In the genomic region with DNA sequence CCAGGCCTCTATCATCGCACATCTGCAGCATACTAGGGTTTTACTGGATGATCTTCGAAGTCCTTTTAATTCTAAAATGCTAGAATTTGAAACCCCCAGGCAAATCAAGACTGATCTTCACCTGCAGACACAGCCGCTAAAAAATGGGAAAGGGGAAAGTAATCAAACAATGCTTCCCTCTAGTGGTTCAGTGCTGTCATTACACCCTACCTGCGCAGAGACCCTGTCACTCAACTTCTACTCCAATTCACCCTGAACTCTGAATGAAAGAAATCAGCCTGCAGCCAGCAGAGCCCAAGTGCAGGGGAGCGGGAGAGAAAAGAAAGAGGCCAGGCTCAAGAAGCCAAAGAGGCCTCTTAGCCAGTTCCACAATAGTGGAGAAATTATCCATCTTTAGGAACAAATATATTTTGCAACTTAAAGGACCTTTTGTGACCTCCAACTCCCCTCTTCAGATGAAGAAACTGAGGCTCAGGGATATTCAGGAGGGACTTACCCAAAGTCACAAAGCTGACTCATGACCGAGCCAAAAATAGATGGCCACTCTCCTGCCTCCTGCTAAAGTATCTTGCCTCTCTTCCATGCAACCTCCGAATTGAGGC, we compare ENCODE assay signal across 8 cellular contexts. TPM values are rescaled to one million over a fixed set of nuclear protein-coding genes. Genes with fewer than 3 reads are reported as not detected.
DNase-seq lines count a peak whose midpoint lies in the region; ATAC-seq and TF ChIP-seq lines count a peak whose summit lies in the region.

No MANE protein-coding gene starts in this region.

- H4K20me1 ChIP-seq in Karpas-422 (ENCODE audit: insufficient read depth, low read depth, low read length), result no peaks in the 10 kb centered on the region; the same call in 1 of the 2 replicates

- H2AFZ ChIP-seq in Karpas-422 (ENCODE audit: low read length), result no peak overlapping the region

- no peak overlapping the region for H3K4me3 ChIP-seq in Karpas-422 (ENCODE audit: low read length)
- H3K4me3 ChIP-seq in breast epithelium, result no peak overlapping the region
- no peak overlapping the region for H3K4me3 ChIP-seq in testis

- TF ChIP-seq POLR2A in breast epithelium (IDR thresholded peaks at IDR 0.05) (no peak), testis (IDR thresholded peaks at IDR 0.05) (no peak)

- H3K27me3 ChIP-seq in Karpas-422 (ENCODE audit: low read length) (no peaks in the 10 kb centered on the region), breast epithelium (no peaks in the 10 kb centered on the region), testis (no peaks in the 10 kb centered on the region)

- no peak overlapping the region for H3K4me2 ChIP-seq in Karpas-422 (ENCODE audit: low read depth, low read length, poor library complexity, severe bottlenecking)

- H3K9me3 ChIP-seq in Karpas-422 (ENCODE audit: low read length) (no peaks in the 10 kb centered on the region), breast epithelium (no peaks in the 10 kb centered on the region), testis (no peaks in the 10 kb centered on the region)

- intact Hi-C loops in breast epithelium (cut with DNase I; ENCODE audit: low total_unique reads), result loop anchor here (5.0 kb wide), 1 partner anchor 248 kb away; a partner anchor contains a TSS
- intact Hi-C loops in testis (cut with DNase I; ENCODE audit: low total_unique reads), result loop anchor here (10.0 kb wide), 1 partner anchor 245 kb away; a partner anchor contains a TSS

- peaks cover 27% of the 10 kb centered on the region for H3K36me3 ChIP-seq in Karpas-422 (ENCODE audit: insufficient read depth, low read length)
- H3K36me3 ChIP-seq in breast epithelium, result no peaks in the 10 kb centered on the region
- H3K36me3 ChIP-seq in testis (ENCODE audit: low read depth, missing control alignments), result no peaks in the 10 kb centered on the region

- DNase-seq in NCI-H2081 (lab: John Stamatoyannopoulos, UW) (peak; percentile 16 to 50), NCI-H2081 treated with DMSO at 0.1 percent for 48 hours (lab: John Stamatoyannopoulos, UW) (no peak), Karpas-422 (peak; percentile 78), SKM-1 (lab: John Stamatoyannopoulos, UW; ENCODE audit: unreplicated experiment) (peak; percentile 13), breast epithelium (ENCODE audit: low spot score in 2 of 2) (no peak), left lobe of liver (ENCODE audit: low spot score) (no peak), testis (peak; percentile 38)

- ATAC-seq in left lobe of liver (peak; percentile 76), GM21737 (IDR thresholded peaks at IDR 0.05; ENCODE audit: unreplicated experiment) (no peak)

- no peak overlapping the region for H3K27ac ChIP-seq in Karpas-422 (ENCODE audit: low read length)
- H3K27ac ChIP-seq in breast epithelium, result no peak overlapping the region
- H3K27ac ChIP-seq in testis, result no peak overlapping the region

- H3K4me1 ChIP-seq in Karpas-422 (ENCODE audit: low read length), result no peaks in the 10 kb centered on the region
- no peaks in the 10 kb centered on the region for H3K4me1 ChIP-seq in breast epithelium
- H3K4me1 ChIP-seq in testis, result no peaks in the 10 kb centered on the region

- WGBS in testis, 2 donors, result 51 to 52% methylated on average over 7 of the region's 7 CpGs

- H3K9me2 ChIP-seq in Karpas-422 (replicated peaks; ENCODE audit: insufficient read depth, low read length), result no peaks in the 10 kb centered on the region

- TF ChIP-seq CTCF in breast epithelium (IDR thresholded peaks at IDR 0.05) (peak; percentile 80 to 90 (median 85)), testis (IDR thresholded peaks at IDR 0.05) (peak; percentile 89 to 98 (median 89))

- H3K9ac ChIP-seq in Karpas-422 (ENCODE audit: low read length), result no peak overlapping the region

- H3K79me2 ChIP-seq in Karpas-422 (ENCODE audit: low read length), result no peaks in the 10 kb centered on the region

RNA-seq across cellular contexts. Expression of a gene that starts 33.0 kb away (rescaled TPM):
- 47.0 and 71.1 TPM in 2 replicates for total RNA-seq in Karpas-422 (2014; rRNA removed; shearing (Covaris generic); ENCODE audit: low replicate concordance)
- total RNA-seq in breast epithelium (10 to 100 TPM; 31.8 to 47.5 (median 41.9) TPM), left lobe of liver (13.7 TPM), testis (10 to 100 TPM; 12.5 to 23.1 TPM)
- polyA plus RNA-seq in testis (ENCODE audit: insufficient read depth, low read depth, low replicate concordance), result 37.5 TPM

Comparison
In these comparisons a context has a peak if more than half of its experiments do, and no peak if none do; other contexts are left out.
1. DNase-seq: peak in NCI-H2081 (2 of 2), Karpas-422 (single experiment), SKM-1 (single experiment) and testis (single experiment); none in NCI-H2081 treated with DMSO at 0.1 percent for 48 hours (single experiment), breast epithelium (0 of 2) and left lobe of liver (single experiment).